9 cellular contexts compared by ENCODE assay signal in the genomic region with DNA sequence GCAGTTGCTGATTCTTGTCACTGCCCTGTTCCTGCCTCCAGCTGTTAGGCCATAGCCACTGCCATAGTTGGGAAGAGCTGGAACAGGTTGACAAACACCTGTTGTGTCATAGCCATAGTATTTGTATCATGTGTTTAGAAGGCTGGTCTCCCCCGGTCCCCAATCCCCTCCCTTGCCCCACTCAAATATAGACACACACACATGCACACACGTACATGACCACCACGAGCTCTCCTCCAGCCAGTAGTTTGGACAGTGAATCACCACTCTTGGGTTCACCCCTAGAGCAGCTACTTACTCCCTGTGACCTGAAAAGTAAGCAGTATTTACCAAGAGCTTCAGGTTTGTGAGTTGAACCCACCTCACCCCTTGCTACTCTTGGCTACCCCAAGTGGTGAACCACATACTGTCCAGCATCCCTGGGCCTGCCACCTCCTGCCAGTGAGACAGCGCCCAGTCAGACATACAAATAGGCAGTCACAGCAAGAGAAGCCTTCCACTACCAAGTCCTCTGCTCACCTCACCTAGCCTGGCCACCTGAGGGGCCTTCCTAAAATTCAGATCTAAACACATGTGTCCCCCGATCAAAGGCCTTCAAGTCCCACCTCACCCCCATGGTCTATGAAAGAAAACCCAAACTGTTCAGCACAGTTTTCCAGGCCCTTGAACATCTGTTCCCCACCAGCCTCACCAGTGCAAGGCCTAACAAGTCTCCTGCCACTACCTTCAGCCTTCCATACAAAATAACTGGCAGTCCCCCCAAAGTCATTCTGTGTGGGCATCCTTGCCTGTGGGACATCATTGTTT. TPM values are rescaled to one million over a fixed set of nuclear protein-coding genes. Genes with fewer than 3 reads are reported as not detected.
A peak's percentile ranks its signal among the peaks of the same experiment; 100 is the strongest.
DNase-seq lines count a peak whose midpoint lies in the region; ATAC-seq and TF ChIP-seq lines count a peak whose summit lies in the region.
"Had no signal": no experiment of that assay in that cellular context is flagged by ENCODE, and none has a peak within 500 bp of the region (broad histone marks: within the 10 kb centered on the region; RNA-seq: fewer than 3 reads in every experiment).

No MANE protein-coding gene starts in this region.

- no peaks in the 10 kb centered on the region for H3K9me3 ChIP-seq in left ventricle myocardium inferior (replicated peaks)
- no peaks in the 10 kb centered on the region for H3K9me3 ChIP-seq in spleen

- peaks cover 30% of the 10 kb centered on the region for H3K4me1 ChIP-seq in left ventricle myocardium inferior
- H3K4me1 ChIP-seq in spleen = peaks cover 26 to 77% (median 58%) of the 10 kb centered on the region in 6 donors

- peaks cover 16% of the 10 kb centered on the region for H3K36me3 Mint-ChIP-seq in activated CD4-positive, alpha-beta memory T cell treated with anti-CD3 and anti-CD28 coated beads for 36 hours

- H3K27me3 ChIP-seq in left ventricle myocardium inferior (ENCODE audit: low read depth) = no peaks in the 10 kb centered on the region
- H3K27me3 ChIP-seq in spleen (replicated peaks in 1 of 7) = no peaks in the 10 kb centered on the region

- H3K9me3 Mint-ChIP-seq in activated CD4-positive, alpha-beta memory T cell treated with anti-CD3 and anti-CD28 coated beads for 36 hours = no peaks in the 10 kb centered on the region

- H3K36me3 ChIP-seq in left ventricle myocardium inferior (peaks cover 12% of the 10 kb centered on the region), spleen (peaks cover 0 to 14% (median 0%) of the 10 kb centered on the region in 6 donors)

- peak overlapping the region; percentile 81 for H3K27ac ChIP-seq in left ventricle myocardium inferior (replicated peaks)
- peak overlapping the region; percentile 91 to 99 (median 95) for H3K27ac ChIP-seq in spleen

- no peaks in the 10 kb centered on the region for H3K27me3 Mint-ChIP-seq in activated CD4-positive, alpha-beta memory T cell treated with anti-CD3 and anti-CD28 coated beads for 36 hours

- peaks cover 54% of the 10 kb centered on the region for H3K4me1 Mint-ChIP-seq in activated CD4-positive, alpha-beta memory T cell treated with anti-CD3 and anti-CD28 coated beads for 36 hours (ENCODE audit: low read depth)

- ATAC-seq in GM21529 (IDR thresholded peaks at IDR 0.05; ENCODE audit: unreplicated experiment) (peak; percentile 3), HG02885 (IDR thresholded peaks at IDR 0.05; ENCODE audit: poor library complexity, unreplicated experiment) (no peak)

- no peak for TF ChIP-seq CTCF in left ventricle myocardium inferior (IDR thresholded peaks at IDR 0.05; ENCODE audit: borderline replicate concordance)
- peak in 1 of 11 experiments; percentile 20 for TF ChIP-seq CTCF in spleen (IDR thresholded peaks at IDR 0.05 in 8 of 11, conservative IDR thresholded peaks at IDR 0.05 in 3 of 11)

- no peak for TF ChIP-seq POLR2A in spleen (IDR thresholded peaks at IDR 0.05)

- POLR2A ChIA-PET in activated CD4-positive, alpha-beta memory T cell treated with anti-CD3 and anti-CD28 coated beads for 36 hours (lab: Charles Lee) = interaction anchor here (0.6 to 5.8 kb wide), 17 partner anchors 8 to 199 kb away, joined by 3 to 39 read pairs (median 4); a partner anchor contains a TSS
- POLR2A ChIA-PET in HEK293T (lab: Yijun Ruan, JAX) = interaction anchor here (0.8 to 1.3 kb wide), 4 partner anchors 10 to 180 kb away, joined by 3 to 6 read pairs (median 4); a partner anchor contains a TSS

- no peak overlapping the region for H3K4me3 ChIP-seq in left ventricle myocardium inferior
- peak overlapping the region in 2 of 8 donors; percentile 15 to 59 for H3K4me3 ChIP-seq in spleen

- intact Hi-C loops in activated CD4-positive, alpha-beta memory T cell treated with anti-CD3 and anti-CD28 coated beads for 36 hours (cut with micrococcal nuclease) = no loop called here
- intact Hi-C loops in left ventricle myocardium inferior (cut with micrococcal nuclease) (no loop called here), spleen (cut with DNase I; ENCODE audit: low total_unique reads) (no loop called here)

- whole genome bisulfite sequencing in spleen, 5 donors = 77 to 91% (median 88%) methylated on average over 5 of the region's 5 CpGs

- DNase-seq in activated CD4-positive, alpha-beta memory T cell treated with anti-CD3 and anti-CD28 coated beads for 36 hours = peak; percentile 46
- no peak for DNase-seq in left ventricle myocardium inferior
- DNase-seq in spleen = no peak
- no peak for DNase-seq in inferior parietal cortex (ENCODE audit: extremely low spot score)
- no peak for DNase-seq in HEK293T (ENCODE audit: extremely low spot score)
- DNase-seq in GF-D8 (lab: John Stamatoyannopoulos, UW) = no peak
- DNase-seq: NCI-H1105 had no signal

- CTCF ChIA-PET in activated CD4-positive, alpha-beta memory T cell treated with anti-CD3 and anti-CD28 coated beads for 36 hours (lab: Charles Lee) = interaction anchor here (0.8 to 3.0 kb wide), 9 partner anchors 10 to 182 kb away, joined by 3 to 27 read pairs (median 3); no protein-coding TSS in a partner anchor
- CTCF ChIA-PET in HEK293T (lab: Yijun Ruan, JAX) = no interaction called here

- H3K4me3 Mint-ChIP-seq in activated CD4-positive, alpha-beta memory T cell treated with anti-CD3 and anti-CD28 coated beads for 36 hours = peak overlapping the region; percentile 64

- H3K27ac Mint-ChIP-seq in activated CD4-positive, alpha-beta memory T cell treated with anti-CD3 and anti-CD28 coated beads for 36 hours = peak overlapping the region; percentile 91

TF ChIP-seq in HEK293T, 16 proteins besides CTCF, POLR2A, EP300 and RAD21:
- TF ChIP-seq ARNT (IDR thresholded peaks at IDR 0.05) (no peak), SP1 (IDR thresholded peaks at IDR 0.05) (no peak), ZNF384 (IDR thresholded peaks at IDR 0.05) (no peak), NFRKB (IDR thresholded peaks at IDR 0.05) (no peak), L3MBTL2 (conservative IDR thresholded peaks at IDR 0.05) (no peak), BHLHE40 (IDR thresholded peaks at IDR 0.05; ENCODE audit: borderline replicate concordance) (no peak), FOXK2 (IDR thresholded peaks at IDR 0.05) (no peak)
- TF ChIP-seq, protein P1, sequence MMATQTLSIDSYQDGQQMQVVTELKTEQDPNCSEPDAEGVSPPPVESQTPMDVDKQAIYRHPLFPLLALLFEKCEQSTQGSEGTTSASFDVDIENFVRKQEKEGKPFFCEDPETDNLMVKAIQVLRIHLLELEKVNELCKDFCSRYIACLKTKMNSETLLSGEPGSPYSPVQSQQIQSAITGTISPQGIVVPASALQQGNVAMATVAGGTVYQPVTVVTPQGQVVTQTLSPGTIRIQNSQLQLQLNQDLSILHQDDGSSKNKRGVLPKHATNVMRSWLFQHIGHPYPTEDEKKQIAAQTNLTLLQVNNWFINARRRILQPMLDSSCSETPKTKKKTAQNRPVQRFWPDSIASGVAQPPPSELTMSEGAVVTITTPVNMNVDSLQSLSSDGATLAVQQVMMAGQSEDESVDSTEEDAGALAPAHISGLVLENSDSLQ (IDR thresholded peaks at IDR 0.05) = no peak

RNA-seq across cellular contexts. Expression of a gene that starts 7.1 kb away (rescaled TPM):
- 100 to 1,000 TPM; 444 to 449 TPM for total RNA-seq in activated CD4-positive, alpha-beta memory T cell treated with anti-CD3 and anti-CD28 coated beads for 36 hours
- total RNA-seq in left ventricle myocardium inferior (205 TPM), spleen (100 to 1,000 TPM; 256 to 351 (median 301) TPM)
- polyA plus RNA-seq in spleen = 100 to 1,000 TPM; 254 to 294 (median 278) TPM
